Comparison of ENCODE assay signal across 10 cellular contexts in the genomic region with DNA sequence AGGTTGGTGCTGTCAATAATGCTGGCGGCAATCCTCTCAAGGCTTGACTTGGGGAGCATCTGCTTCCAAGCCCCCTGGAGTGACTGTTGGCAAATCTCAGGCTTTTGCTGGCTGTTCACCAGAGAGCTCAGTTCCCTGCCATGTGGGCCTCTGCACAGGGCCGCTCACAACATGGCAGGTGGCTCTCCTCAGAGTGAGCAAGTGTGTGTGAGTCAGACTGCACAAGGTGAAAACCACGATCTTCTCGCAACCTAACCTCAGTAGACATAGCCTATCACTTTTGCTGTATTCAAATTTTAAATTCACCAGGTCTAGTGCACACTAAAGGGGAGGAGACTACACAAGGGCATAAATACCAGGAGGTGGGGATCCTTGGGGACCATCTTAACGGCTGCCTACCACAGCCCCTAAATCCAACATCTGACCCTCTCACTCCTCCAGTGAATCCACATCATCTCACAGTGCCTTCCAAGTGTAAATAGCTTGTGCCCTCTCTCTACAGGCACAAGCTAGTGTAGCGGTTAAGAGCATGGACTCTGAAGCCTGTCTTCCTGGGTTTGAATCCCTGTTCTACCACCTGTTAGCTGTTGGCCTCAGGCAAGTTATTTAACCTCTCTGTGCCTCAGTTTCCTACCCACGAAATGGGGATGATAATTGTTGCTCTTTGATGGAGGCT.
DNase-seq lines count a peak whose midpoint lies in the region; ATAC-seq and TF ChIP-seq lines count a peak whose summit lies in the region.
"Had no signal": no experiment of that assay in that cellular context is flagged by ENCODE, and none has a peak within 500 bp of the region (broad histone marks: within the 10 kb centered on the region; RNA-seq: fewer than 3 reads in every experiment).

No MANE protein-coding gene starts in this region.

- peaks cover 2 to 4% of the 10 kb centered on the region in 2 donors for H3K27me3 Mint-ChIP-seq in CD8-positive, alpha-beta memory T cell

- peaks cover 10% of the 10 kb centered on the region for H3K4me1 ChIP-seq in CD8-positive, alpha-beta memory T cell (ENCODE audit: insufficient read depth, low read length)
- H3K4me1 ChIP-seq in MM.1S (ENCODE audit: low read length) (no peaks in the 10 kb centered on the region), SK-N-SH (ENCODE audit: control insufficient read depth in 1 of 2, insufficient read depth in 2 of 2, low read depth in 1 of 2, low read length in 1 of 2) (no peaks in the 10 kb centered on the region)

- H3K9me3 Mint-ChIP-seq in CD8-positive, alpha-beta memory T cell = no peaks in the 10 kb centered on the region

- H3K79me2 ChIP-seq in MM.1S (ENCODE audit: low read length) (no peaks in the 10 kb centered on the region), SK-N-SH (ENCODE audit: insufficient read depth) (no peaks in the 10 kb centered on the region)

- H4K20me1 ChIP-seq in MM.1S (ENCODE audit: insufficient read depth, low read length) (no peaks in the 10 kb centered on the region), SK-N-SH (ENCODE audit: insufficient read depth) (no peaks in the 10 kb centered on the region)

- DNase-seq in CD8-positive, alpha-beta memory T cell = peak in 4 of 5 donors; percentile 20 to 81 (median 51)
- peak; percentile 50 for DNase-seq in MM.1S
- peak; percentile 46 for DNase-seq in activated T-cell treated with anti-CD3 and anti-CD28 coated beads for 24 hours (ENCODE audit: low read depth)
- DNase-seq in stimulated activated CD4-positive, alpha-beta T cell treated with anti-CD3 and anti-CD28 coated beads, Interleukin-1b, Interleukin-23, amount 100 ng/mL, for 1 hour (ENCODE audit: low read depth in 2 of 2) = peak; percentile 16 to 21
- no peak for DNase-seq in putamen (ENCODE audit: low spot score)
- no peak for DNase-seq in AG08396 (ENCODE audit: low spot score)
- DNase-seq in SK-N-SH = no peak
- DNase-seq: left cardiac atrium had no signal

- H3K27ac Mint-ChIP-seq in CD8-positive, alpha-beta memory T cell = peak overlapping the region; percentile 45 to 91 (median 78)

- peaks cover 16 to 28% (median 24%) of the 10 kb centered on the region in 3 donors for H3K4me1 Mint-ChIP-seq in CD8-positive, alpha-beta memory T cell

- TF ChIP-seq EP300 in SK-N-SH (IDR thresholded peaks at IDR 0.05; ENCODE audit: borderline replicate concordance in 1 of 2, low read depth in 1 of 2, low read length in 1 of 2) = no peak

- no peak overlapping the region for H3K27ac ChIP-seq in CD8-positive, alpha-beta memory T cell (ENCODE audit: low read depth, low read length)
- no peak overlapping the region for H3K27ac ChIP-seq in MM.1S (ENCODE audit: low read length)
- H3K27ac ChIP-seq in SK-N-SH (ENCODE audit: low read depth in 2 of 2, low read length in 1 of 2) = no peak overlapping the region
- H3K27ac ChIP-seq: VCaP had no signal

- CTCF ChIA-PET in CD8-positive, alpha-beta memory T cell (lab: Charles Lee) = interaction anchor here (1.0 to 1.7 kb wide), 3 partner anchors 11 to 22 kb away, joined by 3 to 5 read pairs (median 3); no protein-coding TSS in a partner anchor
- CTCF ChIA-PET in SK-N-SH (lab: Yijun Ruan, JAX) = interaction anchor here (1.0 to 2.2 kb wide), 2 partner anchors 8 to 49 kb away, joined by 3 to 6 read pairs; no protein-coding TSS in a partner anchor

- no peak for TF ChIP-seq CTCF in MM.1S (IDR thresholded peaks at IDR 0.05; ENCODE audit: low read length)
- no peak for TF ChIP-seq CTCF in SK-N-SH (IDR thresholded peaks at IDR 0.05)

- H3K27me3 ChIP-seq in CD8-positive, alpha-beta memory T cell (ENCODE audit: insufficient read depth, low read length, poor library complexity, severe bottlenecking) = no peaks in the 10 kb centered on the region
- H3K27me3 ChIP-seq in MM.1S (replicated peaks; ENCODE audit: insufficient read depth, low read length) = no peaks in the 10 kb centered on the region
- no peaks in the 10 kb centered on the region for H3K27me3 ChIP-seq in SK-N-SH (ENCODE audit: insufficient read depth)

- ATAC-seq in GM21423 (IDR thresholded peaks at IDR 0.05; ENCODE audit: unreplicated experiment) = peak; percentile 83

- no peaks in the 10 kb centered on the region for H3K36me3 ChIP-seq in CD8-positive, alpha-beta memory T cell (ENCODE audit: insufficient read depth, low read length)
- no peaks in the 10 kb centered on the region for H3K36me3 ChIP-seq in MM.1S (replicated peaks; ENCODE audit: insufficient read depth, low read length)
- H3K36me3 ChIP-seq in SK-N-SH (replicated peaks in 1 of 2; ENCODE audit: control insufficient read depth in 1 of 2, insufficient read depth in 2 of 2, low read length in 1 of 2) = no peaks in the 10 kb centered on the region

- H3K4me2 ChIP-seq in MM.1S (ENCODE audit: low read depth, low read length) (no peak overlapping the region), SK-N-SH (no peak overlapping the region)

- H3K9ac ChIP-seq in MM.1S (ENCODE audit: low read length) (no peak overlapping the region), SK-N-SH (no peak overlapping the region)

- no peak for TF ChIP-seq RAD21 in SK-N-SH (IDR thresholded peaks at IDR 0.05; ENCODE audit: low read length)

- 31% methylated on average over 6 of the region's 7 CpGs for WGBS in SK-N-SH (ENCODE audit: low lambda C conversion rate)

- no peaks in the 10 kb centered on the region for H3K9me3 ChIP-seq in CD8-positive, alpha-beta memory T cell (ENCODE audit: low read length)
- H3K9me3 ChIP-seq in MM.1S (replicated peaks; ENCODE audit: insufficient read depth, low read length) (no peaks in the 10 kb centered on the region), SK-N-SH (no peaks in the 10 kb centered on the region)

- H3K4me3 Mint-ChIP-seq in CD8-positive, alpha-beta memory T cell = peak overlapping the region in 1 of 7 donors; percentile 61

- H3F3A ChIP-seq in MM.1S (ENCODE audit: insufficient read depth, low read length) (no peaks in the 10 kb centered on the region), SK-N-SH (replicated peaks; ENCODE audit: insufficient read depth) (no peaks in the 10 kb centered on the region)

- H3K4me3 ChIP-seq in CD8-positive, alpha-beta memory T cell (ENCODE audit: low read length) = no peak overlapping the region
- no peak overlapping the region for H3K4me3 ChIP-seq in MM.1S (ENCODE audit: low read length)
- H3K4me3 ChIP-seq in SK-N-SH (ENCODE audit: low read depth in 2 of 2, low read length in 1 of 2) = no peak overlapping the region

- no peaks in the 10 kb centered on the region for H3K9me2 ChIP-seq in MM.1S (replicated peaks; ENCODE audit: insufficient read depth, low read length)
- H3K9me2 ChIP-seq in SK-N-SH = no peaks in the 10 kb centered on the region

- H2AFZ ChIP-seq in MM.1S (ENCODE audit: low read length) (no peak overlapping the region), SK-N-SH (ENCODE audit: low read depth) (no peak overlapping the region)

- H3K36me3 Mint-ChIP-seq in CD8-positive, alpha-beta memory T cell = peaks cover 0 to 2% (median 0%) of the 10 kb centered on the region in 3 donors

- POLR2A ChIA-PET in CD8-positive, alpha-beta memory T cell (lab: Charles Lee) = interaction anchor here (0.6 to 1.6 kb wide), 3 partner anchors 8 to 24 kb away, joined by 3 to 5 read pairs (median 3); no protein-coding TSS in a partner anchor
- POLR2A ChIA-PET in SK-N-SH (lab: Yijun Ruan, JAX) = no interaction called here

TF ChIP-seq in SK-N-SH, 30 proteins besides CTCF, POLR2A, EP300 and RAD21:
- TF ChIP-seq SMC3 (IDR thresholded peaks at IDR 0.05; ENCODE audit: low read depth, low read length) (no peak), TCF12 (IDR thresholded peaks at IDR 0.05) (no peak), YY1 (IDR thresholded peaks at IDR 0.05; ENCODE audit: low read depth) (no peak), TAF1 (IDR thresholded peaks at IDR 0.05; ENCODE audit: borderline replicate concordance, low read depth, low read length) (no peak)
- TF ChIP-seq, protein P1, sequence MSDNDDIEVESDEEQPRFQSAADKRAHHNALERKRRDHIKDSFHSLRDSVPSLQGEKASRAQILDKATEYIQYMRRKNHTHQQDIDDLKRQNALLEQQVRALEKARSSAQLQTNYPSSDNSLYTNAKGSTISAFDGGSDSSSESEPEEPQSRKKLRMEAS (IDR thresholded peaks at IDR 0.05; ENCODE audit: low read depth) = no peak
- TF ChIP-seq, protein P2, sequence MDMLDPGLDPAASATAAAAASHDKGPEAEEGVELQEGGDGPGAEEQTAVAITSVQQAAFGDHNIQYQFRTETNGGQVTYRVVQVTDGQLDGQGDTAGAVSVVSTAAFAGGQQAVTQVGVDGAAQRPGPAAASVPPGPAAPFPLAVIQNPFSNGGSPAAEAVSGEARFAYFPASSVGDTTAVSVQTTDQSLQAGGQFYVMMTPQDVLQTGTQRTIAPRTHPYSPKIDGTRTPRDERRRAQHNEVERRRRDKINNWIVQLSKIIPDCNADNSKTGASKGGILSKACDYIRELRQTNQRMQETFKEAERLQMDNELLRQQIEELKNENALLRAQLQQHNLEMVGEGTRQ (IDR thresholded peaks at IDR 0.05; ENCODE audit: borderline replicate concordance, low read depth, low read length) = no peak
- TF ChIP-seq, protein P3, sequence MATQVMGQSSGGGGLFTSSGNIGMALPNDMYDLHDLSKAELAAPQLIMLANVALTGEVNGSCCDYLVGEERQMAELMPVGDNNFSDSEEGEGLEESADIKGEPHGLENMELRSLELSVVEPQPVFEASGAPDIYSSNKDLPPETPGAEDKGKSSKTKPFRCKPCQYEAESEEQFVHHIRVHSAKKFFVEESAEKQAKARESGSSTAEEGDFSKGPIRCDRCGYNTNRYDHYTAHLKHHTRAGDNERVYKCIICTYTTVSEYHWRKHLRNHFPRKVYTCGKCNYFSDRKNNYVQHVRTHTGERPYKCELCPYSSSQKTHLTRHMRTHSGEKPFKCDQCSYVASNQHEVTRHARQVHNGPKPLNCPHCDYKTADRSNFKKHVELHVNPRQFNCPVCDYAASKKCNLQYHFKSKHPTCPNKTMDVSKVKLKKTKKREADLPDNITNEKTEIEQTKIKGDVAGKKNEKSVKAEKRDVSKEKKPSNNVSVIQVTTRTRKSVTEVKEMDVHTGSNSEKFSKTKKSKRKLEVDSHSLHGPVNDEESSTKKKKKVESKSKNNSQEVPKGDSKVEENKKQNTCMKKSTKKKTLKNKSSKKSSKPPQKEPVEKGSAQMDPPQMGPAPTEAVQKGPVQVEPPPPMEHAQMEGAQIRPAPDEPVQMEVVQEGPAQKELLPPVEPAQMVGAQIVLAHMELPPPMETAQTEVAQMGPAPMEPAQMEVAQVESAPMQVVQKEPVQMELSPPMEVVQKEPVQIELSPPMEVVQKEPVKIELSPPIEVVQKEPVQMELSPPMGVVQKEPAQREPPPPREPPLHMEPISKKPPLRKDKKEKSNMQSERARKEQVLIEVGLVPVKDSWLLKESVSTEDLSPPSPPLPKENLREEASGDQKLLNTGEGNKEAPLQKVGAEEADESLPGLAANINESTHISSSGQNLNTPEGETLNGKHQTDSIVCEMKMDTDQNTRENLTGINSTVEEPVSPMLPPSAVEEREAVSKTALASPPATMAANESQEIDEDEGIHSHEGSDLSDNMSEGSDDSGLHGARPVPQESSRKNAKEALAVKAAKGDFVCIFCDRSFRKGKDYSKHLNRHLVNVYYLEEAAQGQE (IDR thresholded peaks at IDR 0.05; ENCODE audit: low read depth, low read length) = no peak

Comparison
In these comparisons a context has a peak if more than half of its experiments do, and no peak if none do; other contexts are left out.
1. DNase-seq: peak in CD8-positive, alpha-beta memory T cell (4 of 5), MM.1S (single experiment), activated T-cell treated with anti-CD3 and anti-CD28 coated beads for 24 hours (single experiment) and stimulated activated CD4-positive, alpha-beta T cell treated with anti-CD3 and anti-CD28 coated beads, Interleukin-1b, Interleukin-23, amount 100 ng/mL, for 1 hour (2 of 2); none in putamen (single experiment), AG08396 (single experiment) and SK-N-SH (single experiment).